21 cellular contexts compared by ENCODE assay signal in the genomic region with DNA sequence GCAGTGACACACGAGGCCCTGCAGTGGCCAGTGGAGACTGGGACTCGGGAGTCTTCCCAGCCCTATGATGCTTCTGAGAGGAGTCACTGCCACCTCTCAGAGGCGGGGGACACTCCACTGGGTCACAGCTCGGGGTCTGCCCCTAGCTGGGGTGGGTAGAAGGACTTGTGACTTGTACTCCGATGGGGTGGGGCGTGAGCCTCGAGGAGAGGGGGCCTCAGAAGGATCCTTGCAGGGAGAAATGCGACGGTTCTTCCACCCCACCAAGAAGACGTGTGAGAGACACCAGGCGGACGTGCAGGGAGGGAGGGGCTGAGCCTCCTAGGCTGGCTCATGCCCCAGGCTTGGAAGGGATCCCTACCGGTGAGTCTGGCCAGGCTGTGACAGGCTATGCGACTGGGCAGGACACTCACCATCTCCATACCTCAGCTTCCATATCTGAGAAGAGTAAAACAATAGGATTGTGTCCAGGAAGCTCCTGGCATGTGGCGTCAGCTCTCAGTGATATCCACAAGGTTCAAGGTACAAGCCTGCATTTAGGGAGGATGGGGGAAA. TPM values are rescaled to one million over a fixed set of nuclear protein-coding genes. Genes with fewer than 3 reads are reported as not detected.
"Had no signal": no experiment of that assay in that cellular context is flagged by ENCODE, and none has a peak within 500 bp of the region (broad histone marks: within the 10 kb centered on the region; RNA-seq: fewer than 3 reads in every experiment).

No MANE protein-coding gene starts in this region.

- ATAC-seq: activated CD8-positive, alpha-beta T cell treated with anti-CD3 and anti-CD28 coated beads, Interleukin-2, amount 10 ng/mL, durations not matched to agents 7 days and 5 days; left lobe of liver; right lobe of liver; stimulated activated naive CD8-positive, alpha-beta T cell treated with anti-CD3 and anti-CD28 coated beads, Interleukin-15, amount 100 ng/mL, for 72 hours; T-cell had no signal

- DNase-seq: activated B cell treated with CpG ODN at 0.5 μM for 24 hours; activated CD4-positive, alpha-beta T cell treated with anti-CD3 and anti-CD28 coated beads for 4 hours; activated CD8-positive, alpha-beta T cell treated with anti-CD3 and anti-CD28 coated beads, Interleukin-2, amount 10 ng/mL, durations not matched to agents 7 days and 5 days; activated naive CD4-positive, alpha-beta T cell treated with anti-CD3 and anti-CD28 coated beads, Interleukin-2, amount 10 ng/mL, durations not matched to agents 7 days and 5 days; activated T-cell treated with anti-CD3 and anti-CD28 coated beads, Interleukin-2, amount 50 U/mL, for 24 hours; foreskin fibroblast; hypothalamus; islet precursor cell; stimulated activated CD4-positive, alpha-beta T cell treated with anti-CD3 and anti-CD28 coated beads, Interleukin-4, amount 100 ng/mL, for 1 hour; stimulated activated naive CD8-positive, alpha-beta T cell treated with anti-CD3 and anti-CD28 coated beads, Interleukin-15, amount 100 ng/mL, for 72 hours; T-cell had no signal

- H3K9me3 ChIP-seq: prostate gland, right lobe of liver, suprapubic skin had no signal

- H3K4me3 ChIP-seq: dorsolateral prefrontal cortex, prostate gland, right lobe of liver, smooth muscle cell, suprapubic skin had no signal

- H3K27me3 ChIP-seq: right lobe of liver had no signal

- H3K36me3 ChIP-seq: prostate gland, right lobe of liver, suprapubic skin had no signal

- H3K4me1 ChIP-seq: prostate gland, right lobe of liver, suprapubic skin had no signal

- H3K27ac ChIP-seq: dorsolateral prefrontal cortex, prostate gland, right lobe of liver, suprapubic skin had no signal

RNA-seq across cellular contexts. Expression of a gene that starts 11.1 kb away (rescaled TPM):
- total RNA-seq: activated B cell treated with CpG ODN at 0.5 μM for 24 hours; activated CD8-positive, alpha-beta T cell treated with anti-CD3 and anti-CD28 coated beads, Interleukin-2, amount 10 ng/mL, durations not matched to agents 7 days and 5 days; astrocyte; left lobe of liver; myocyte; neural crest cell; osteocyte; prostate gland; right lobe of liver; smooth muscle cell; suprapubic skin; T-cell had no signal
- polyA plus RNA-seq: smooth muscle cell had no signal
